Comparison of ENCODE assay signal across 8 cellular contexts in the genomic region with DNA sequence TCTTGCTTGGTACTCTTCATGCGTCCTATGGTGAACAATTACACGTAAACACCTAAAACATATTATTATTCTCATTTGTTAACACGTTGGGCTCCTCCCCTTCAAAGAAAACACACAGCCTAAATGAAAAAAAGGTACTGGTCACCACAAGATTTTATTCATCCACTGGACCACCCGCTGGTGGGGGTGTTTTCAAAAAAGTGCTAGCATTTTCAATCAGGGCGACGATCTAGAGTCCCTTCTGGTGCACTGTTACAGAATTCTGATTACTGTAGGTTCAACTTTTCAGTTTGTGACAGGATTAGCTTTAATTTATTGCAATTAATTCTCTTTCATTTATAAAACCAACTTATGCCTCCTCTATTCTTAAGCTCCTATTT. TPM values are rescaled to one million over a fixed set of nuclear protein-coding genes. Genes with fewer than 3 reads are reported as not detected.
DNase-seq lines count a peak whose midpoint lies in the region; ATAC-seq and TF ChIP-seq lines count a peak whose summit lies in the region.

No MANE protein-coding gene starts in this region.

- H3K36me3 ChIP-seq in DOHH2 (ENCODE audit: control insufficient read depth, low read length) (peaks cover 47% of the 10 kb centered on the region), mucosa of descending colon (ENCODE audit: low read depth) (no peaks in the 10 kb centered on the region)

- no peaks in the 10 kb centered on the region for H3K9me2 ChIP-seq in DOHH2 (replicated peaks; ENCODE audit: control insufficient read depth, low read length)

- no peaks in the 10 kb centered on the region for H3K27me3 Mint-ChIP-seq in central memory CD8-positive, alpha-beta T cell

- no peaks in the 10 kb centered on the region for H4K20me1 ChIP-seq in DOHH2 (ENCODE audit: control insufficient read depth, insufficient read depth, low read depth, low read length)

- peak overlapping the region; percentile 100 for H3K27ac Mint-ChIP-seq in central memory CD8-positive, alpha-beta T cell (ENCODE audit: low read depth)

- peak overlapping the region; percentile 98 for H3K4me3 Mint-ChIP-seq in central memory CD8-positive, alpha-beta T cell

- H3K9me3 ChIP-seq in DOHH2 (ENCODE audit: control insufficient read depth, insufficient read depth, low read length) (no peaks in the 10 kb centered on the region), mucosa of descending colon (no peaks in the 10 kb centered on the region)

- no peaks in the 10 kb centered on the region for H3K9me3 Mint-ChIP-seq in central memory CD8-positive, alpha-beta T cell

- H3K4me3 ChIP-seq in DOHH2 (ENCODE audit: low read length): peak overlapping the region; percentile 83
- H3K4me3 ChIP-seq in mucosa of descending colon: peak overlapping the region; percentile 62

- ATAC-seq in GM21737 (IDR thresholded peaks at IDR 0.05; ENCODE audit: unreplicated experiment) (peak; percentile 12), mucosa of descending colon (peak; percentile 8)
- ATAC-seq in central memory CD8-positive, alpha-beta T cell (replicated peaks; ENCODE audit: extremely low read depth, poor library complexity, severe bottlenecking): no peak

- peak overlapping the region; percentile 27 for H3K27ac ChIP-seq in DOHH2 (ENCODE audit: low read depth, low read length)

- H3F3A ChIP-seq in DOHH2 (ENCODE audit: control insufficient read depth, insufficient read depth): no peaks in the 10 kb centered on the region

- peak overlapping the region; percentile 71 for H3K4me2 ChIP-seq in DOHH2 (ENCODE audit: low read length)

- TF ChIP-seq CTCF in DOHH2 (IDR thresholded peaks at IDR 0.05; ENCODE audit: low read depth, low read length, poor library complexity, severe bottlenecking): no peak
- no peak for TF ChIP-seq CTCF in mucosa of descending colon (IDR thresholded peaks at IDR 0.05)

- intact Hi-C loops in mucosa of descending colon (cut with DNase I, micrococcal nuclease): loop anchor here in 1 of 2 donors (10.0 kb wide), 1 partner anchor 52 kb away; no protein-coding TSS in a partner anchor

- H3K36me3 Mint-ChIP-seq in central memory CD8-positive, alpha-beta T cell (ENCODE audit: insufficient read depth): peaks cover 32% of the 10 kb centered on the region

- H3K4me1 ChIP-seq in DOHH2 (ENCODE audit: control insufficient read depth, low read length) (peaks cover 15% of the 10 kb centered on the region), mucosa of descending colon (ENCODE audit: low read depth) (peaks cover 11% of the 10 kb centered on the region)

- DNase-seq in NCI-H1417 treated with DMSO at 0.1 percent for 48 hours (lab: John Stamatoyannopoulos, UW): peak; percentile 46
- no peak for DNase-seq in central memory CD8-positive, alpha-beta T cell (ENCODE audit: low spot score in 2 of 2)
- DNase-seq in mucosa of descending colon: no peak
- no peak for DNase-seq in OCI-M1 (lab: John Stamatoyannopoulos, UW)
- DNase-seq in T-helper 9 cell: no peak
- no peak for DNase-seq in AG08395 (ENCODE audit: low spot score)

- H3K27me3 ChIP-seq in DOHH2 (ENCODE audit: control insufficient read depth, low read length): no peaks in the 10 kb centered on the region

- peaks cover 27% of the 10 kb centered on the region for H3K4me1 Mint-ChIP-seq in central memory CD8-positive, alpha-beta T cell

- peaks cover 31% of the 10 kb centered on the region for H3K79me2 ChIP-seq in DOHH2 (ENCODE audit: control insufficient read depth, low read length)

RNA-seq across cellular contexts. Expression of a gene that starts 0.5 kb away (rescaled TPM):
- total RNA-seq in mucosa of descending colon: 10 to 100 TPM in 2 of 3 donors, 1 to 10 TPM in 1; 9.6 to 14.7 (median 13.7) TPM
